ENCODE assay signal across 13 cellular contexts in genomic region chr11:70158757-70159389, GRCh38.
"Had no signal": no experiment of that assay in that cellular context is flagged by ENCODE, and none has a peak within 500 bp of the region (broad histone marks: within the 10 kb centered on the region; RNA-seq: fewer than 3 reads in every experiment).

No MANE protein-coding gene starts in this region.

- H3K4me1 ChIP-seq: adrenal gland, psoas muscle, sigmoid colon had no signal

- H3K4me3 ChIP-seq: adrenal gland, psoas muscle, sigmoid colon had no signal

- H3K27me3 Mint-ChIP-seq: activated CD8-positive, alpha-beta T cell treated with anti-CD3 and anti-CD28 coated beads for 36 hours had no signal

- H3K9me3 Mint-ChIP-seq: activated CD8-positive, alpha-beta T cell treated with anti-CD3 and anti-CD28 coated beads for 36 hours; activated naive CD4-positive, alpha-beta T cell treated with anti-CD3 and anti-CD28 coated beads, Interleukin-2, amount 50 U/mL, for 24 hours; nephron had no signal

- H3K4me1 Mint-ChIP-seq: activated B cell treated with CpG ODN at 0.5 μM for 24 hours; activated naive CD4-positive, alpha-beta T cell treated with anti-CD3 and anti-CD28 coated beads, Interleukin-2, amount 50 U/mL, for 24 hours had no signal

- H3K36me3 ChIP-seq: adrenal gland, sigmoid colon had no signal

- DNase-seq: activated B cell treated with CpG ODN at 0.5 μM for 24 hours; activated CD4-positive, alpha-beta T cell treated with anti-CD3 and anti-CD28 coated beads for 48 hours; activated CD8-positive, alpha-beta T cell treated with anti-CD3 and anti-CD28 coated beads for 36 hours; activated effector memory CD4-positive, alpha-beta T cell treated with anti-CD3 and anti-CD28 coated beads, Interleukin-2, amount 50 U/mL, for 16 hours; activated T-cell treated with anti-CD3 and anti-CD28 coated beads, Interleukin-2, amount 50 U/mL, for 48 hours; hippocampal formation; left ventricle myocardium superior; sigmoid colon; stimulated activated CD4-positive, alpha-beta T cell treated with anti-CD3 and anti-CD28 coated beads, Interleukin-1b, Interleukin-23, amount 100 ng/mL, for 48 hours had no signal

- H3K27ac ChIP-seq: adrenal gland, psoas muscle, sigmoid colon had no signal

- H3K4me3 Mint-ChIP-seq: activated B cell treated with CpG ODN at 0.5 μM for 24 hours; activated CD8-positive, alpha-beta T cell treated with anti-CD3 and anti-CD28 coated beads for 36 hours; activated naive CD4-positive, alpha-beta T cell treated with anti-CD3 and anti-CD28 coated beads, Interleukin-2, amount 50 U/mL, for 24 hours; nephron had no signal

- H3K27me3 ChIP-seq: adrenal gland, sigmoid colon had no signal

- H3K27ac Mint-ChIP-seq: activated B cell treated with CpG ODN at 0.5 μM for 24 hours; activated CD8-positive, alpha-beta T cell treated with anti-CD3 and anti-CD28 coated beads for 36 hours; activated naive CD4-positive, alpha-beta T cell treated with anti-CD3 and anti-CD28 coated beads, Interleukin-2, amount 50 U/mL, for 24 hours; nephron had no signal

- H3K9me3 ChIP-seq: adrenal gland, psoas muscle, sigmoid colon had no signal

- ATAC-seq: activated CD8-positive, alpha-beta T cell treated with anti-CD3 and anti-CD28 coated beads for 36 hours had no signal

- H3K36me3 Mint-ChIP-seq: activated naive CD4-positive, alpha-beta T cell treated with anti-CD3 and anti-CD28 coated beads, Interleukin-2, amount 50 U/mL, for 24 hours had no signal
